ENCODE assay signal across 33 cellular contexts in genomic region chr9:70852711-70853240, GRCh38.
"Had no signal": no experiment of that assay in that cellular context is flagged by ENCODE, and none has a peak within 500 bp of the region (broad histone marks: within the 10 kb centered on the region; RNA-seq: fewer than 3 reads in every experiment).

No MANE protein-coding gene starts in this region.

- ATAC-seq: activated CD8-positive, alpha-beta memory T cell treated with anti-CD3 and anti-CD28 coated beads, Interleukin-2, amount 10 ng/mL, durations not matched to agents 7 days and 5 days; activated CD8-positive, alpha-beta T cell treated with anti-CD3 and anti-CD28 coated beads, Interleukin-2, amount 10 ng/mL, durations not matched to agents 7 days and 5 days; activated naive CD8-positive, alpha-beta T cell treated with anti-CD3 and anti-CD28 coated beads, Interleukin-2, amount 50 U/mL, for 24 hours; body of pancreas had no signal

- H3K36me3 Mint-ChIP-seq: activated CD4-positive, alpha-beta memory T cell treated with anti-CD3 and anti-CD28 coated beads for 36 hours; activated CD8-positive, alpha-beta memory T cell treated with anti-CD3 and anti-CD28 coated beads, Interleukin-2, amount 10 ng/mL, durations not matched to agents 7 days and 5 days; activated naive CD4-positive, alpha-beta T cell treated with anti-CD3 and anti-CD28 coated beads, Interleukin-2, amount 10 ng/mL, durations not matched to agents 7 days and 5 days; activated naive CD4-positive, alpha-beta T cell treated with anti-CD3 and anti-CD28 coated beads, Interleukin-2, amount 50 U/mL, for 24 hours; activated naive CD8-positive, alpha-beta T cell; activated naive CD8-positive, alpha-beta T cell treated with anti-CD3 and anti-CD28 coated beads, Interleukin-2, amount 10 ng/mL, durations not matched to agents 7 days and 5 days had no signal

- H3K9me3 Mint-ChIP-seq: activated CD4-positive, alpha-beta memory T cell treated with anti-CD3 and anti-CD28 coated beads for 36 hours; activated CD4-positive, alpha-beta T cell treated with anti-CD3 and anti-CD28 coated beads, Interleukin-2, amount 10 ng/mL, durations not matched to agents 24 days and 14 days; activated naive CD4-positive, alpha-beta T cell treated with anti-CD3 and anti-CD28 coated beads, Interleukin-2, amount 10 ng/mL, durations not matched to agents 7 days and 5 days; activated naive CD4-positive, alpha-beta T cell treated with anti-CD3 and anti-CD28 coated beads, Interleukin-2, amount 50 U/mL, for 24 hours; activated naive CD8-positive, alpha-beta T cell treated with anti-CD3 and anti-CD28 coated beads, Interleukin-2, amount 10 ng/mL, durations not matched to agents 7 days and 5 days; activated naive CD8-positive, alpha-beta T cell treated with anti-CD3 and anti-CD28 coated beads, Interleukin-2, amount 50 U/mL, for 24 hours; activated T-helper 2 cell treated with anti-CD3 and anti-CD28 coated beads, Interferon-gamma antibody, Interleukin-2, Interleukin-4, amounts not matched to agents 10 μg/mL and 5 μg/mL and 100 μg/mL, durations not matched to agents 14 hours and 24 hours and 36 hours; T-helper 1 cell treated with Interleukin-12 subunit alpha and Interleukin-12 subunit beta and Interleukin-4 antibody, amounts not matched to agents 30 μg/mL and 1 μg/mL, for 36 hours; T-helper 2 cell treated with Interferon-gamma antibody and Interleukin-4, amounts not matched to agents 5 μg/mL and 100 μg/mL, for 36 hours had no signal

- H3K4me1 Mint-ChIP-seq: activated B cell treated with CpG ODN at 0.5 μM for 24 hours; activated CD4-positive, alpha-beta T cell treated with anti-CD3 and anti-CD28 coated beads, Interleukin-2, amount 10 ng/mL, durations not matched to agents 24 days and 14 days; activated CD8-positive, alpha-beta memory T cell treated with anti-CD3 and anti-CD28 coated beads, Interleukin-2, amount 10 ng/mL, durations not matched to agents 7 days and 5 days; activated naive CD4-positive, alpha-beta T cell treated with anti-CD3 and anti-CD28 coated beads, Interleukin-2, amount 10 ng/mL, durations not matched to agents 7 days and 5 days; activated naive CD4-positive, alpha-beta T cell treated with anti-CD3 and anti-CD28 coated beads, Interleukin-2, amount 50 U/mL, for 24 hours; activated naive CD8-positive, alpha-beta T cell treated with anti-CD3 and anti-CD28 coated beads, Interleukin-2, amount 10 ng/mL, durations not matched to agents 7 days and 5 days; activated naive CD8-positive, alpha-beta T cell treated with anti-CD3 and anti-CD28 coated beads, Interleukin-2, amount 50 U/mL, for 24 hours had no signal

- H3K27me3 Mint-ChIP-seq: activated B cell treated with CpG ODN at 0.5 μM for 24 hours; activated CD4-positive, alpha-beta memory T cell treated with anti-CD3 and anti-CD28 coated beads for 36 hours; activated CD4-positive, alpha-beta T cell treated with anti-CD3 and anti-CD28 coated beads, Interleukin-2, amount 10 ng/mL, durations not matched to agents 24 days and 14 days; activated CD8-positive, alpha-beta memory T cell treated with anti-CD3 and anti-CD28 coated beads, Interleukin-2, amount 10 ng/mL, durations not matched to agents 7 days and 5 days; activated naive CD4-positive, alpha-beta T cell treated with anti-CD3 and anti-CD28 coated beads, Interleukin-2, amount 10 ng/mL, durations not matched to agents 7 days and 5 days; activated naive CD4-positive, alpha-beta T cell treated with anti-CD3 and anti-CD28 coated beads, Interleukin-2, amount 50 U/mL, for 24 hours; activated naive CD8-positive, alpha-beta T cell; activated naive CD8-positive, alpha-beta T cell treated with anti-CD3 and anti-CD28 coated beads, Interleukin-2, amount 10 ng/mL, durations not matched to agents 7 days and 5 days; activated naive CD8-positive, alpha-beta T cell treated with anti-CD3 and anti-CD28 coated beads, Interleukin-2, amount 50 U/mL, for 24 hours; activated T-cell treated with anti-CD3 and anti-CD28 coated beads, Interleukin-2, amount 50 U/mL, for 24 hours had no signal

- H3K4me3 Mint-ChIP-seq: activated B cell treated with CpG ODN at 0.5 μM for 24 hours; activated CD4-positive, alpha-beta memory T cell treated with anti-CD3 and anti-CD28 coated beads for 36 hours; activated CD4-positive, alpha-beta T cell treated with anti-CD3 and anti-CD28 coated beads, Interleukin-2, amount 10 ng/mL, durations not matched to agents 24 days and 14 days; activated CD8-positive, alpha-beta memory T cell treated with anti-CD3 and anti-CD28 coated beads, Interleukin-2, amount 10 ng/mL, durations not matched to agents 7 days and 5 days; activated CD8-positive, alpha-beta T cell treated with anti-CD3 and anti-CD28 coated beads, Interleukin-2, amount 10 ng/mL, durations not matched to agents 7 days and 5 days; activated naive CD4-positive, alpha-beta T cell treated with anti-CD3 and anti-CD28 coated beads, Interleukin-2, amount 10 ng/mL, durations not matched to agents 7 days and 5 days; activated naive CD4-positive, alpha-beta T cell treated with anti-CD3 and anti-CD28 coated beads, Interleukin-2, amount 50 U/mL, for 24 hours; activated naive CD8-positive, alpha-beta T cell; activated naive CD8-positive, alpha-beta T cell treated with anti-CD3 and anti-CD28 coated beads, Interleukin-2, amount 10 ng/mL, durations not matched to agents 7 days and 5 days; activated naive CD8-positive, alpha-beta T cell treated with anti-CD3 and anti-CD28 coated beads, Interleukin-2, amount 50 U/mL, for 24 hours; activated T-cell treated with anti-CD3 and anti-CD28 coated beads, Interleukin-2, amount 50 U/mL, for 24 hours; T-helper 1 cell treated with Interleukin-12 subunit alpha and Interleukin-12 subunit beta and Interleukin-4 antibody, amounts not matched to agents 30 μg/mL and 1 μg/mL, for 36 hours; T-helper 2 cell treated with Interferon-gamma antibody and Interleukin-4, amounts not matched to agents 5 μg/mL and 100 μg/mL, for 36 hours had no signal

- H3K4me3 ChIP-seq: body of pancreas, breast epithelium had no signal

- H3K27ac Mint-ChIP-seq: activated B cell treated with CpG ODN at 0.5 μM for 24 hours; activated CD4-positive, alpha-beta memory T cell treated with anti-CD3 and anti-CD28 coated beads for 36 hours; activated CD4-positive, alpha-beta T cell treated with anti-CD3 and anti-CD28 coated beads, Interleukin-2, amount 10 ng/mL, durations not matched to agents 24 days and 14 days; activated CD8-positive, alpha-beta memory T cell treated with anti-CD3 and anti-CD28 coated beads, Interleukin-2, amount 10 ng/mL, durations not matched to agents 7 days and 5 days; activated CD8-positive, alpha-beta T cell treated with anti-CD3 and anti-CD28 coated beads, Interleukin-2, amount 10 ng/mL, durations not matched to agents 7 days and 5 days; activated naive CD4-positive, alpha-beta T cell treated with anti-CD3 and anti-CD28 coated beads, Interleukin-2, amount 10 ng/mL, durations not matched to agents 7 days and 5 days; activated naive CD4-positive, alpha-beta T cell treated with anti-CD3 and anti-CD28 coated beads, Interleukin-2, amount 50 U/mL, for 24 hours; activated naive CD8-positive, alpha-beta T cell; activated naive CD8-positive, alpha-beta T cell treated with anti-CD3 and anti-CD28 coated beads, Interleukin-2, amount 10 ng/mL, durations not matched to agents 7 days and 5 days; activated naive CD8-positive, alpha-beta T cell treated with anti-CD3 and anti-CD28 coated beads, Interleukin-2, amount 50 U/mL, for 24 hours; activated T-cell treated with anti-CD3 and anti-CD28 coated beads, Interleukin-2, amount 50 U/mL, for 24 hours; activated T-helper 2 cell treated with anti-CD3 and anti-CD28 coated beads, Interferon-gamma antibody, Interleukin-2, Interleukin-4, amounts not matched to agents 10 μg/mL and 5 μg/mL and 100 μg/mL, durations not matched to agents 14 hours and 24 hours and 36 hours; T-helper 1 cell treated with Interleukin-12 subunit alpha and Interleukin-12 subunit beta and Interleukin-4 antibody, amounts not matched to agents 30 μg/mL and 1 μg/mL, for 36 hours; T-helper 2 cell treated with Interferon-gamma antibody and Interleukin-4, amounts not matched to agents 5 μg/mL and 100 μg/mL, for 36 hours had no signal

- DNase-seq: activated B cell treated with CpG ODN at 0.5 μM for 24 hours; activated CD4-positive, alpha-beta memory T cell treated with anti-CD3 and anti-CD28 coated beads for 36 hours; activated CD4-positive, alpha-beta T cell treated with anti-CD3 and anti-CD28 coated beads for 4 hours; activated CD4-positive, alpha-beta T cell treated with anti-CD3 and anti-CD28 coated beads, Interleukin-2, amount 10 ng/mL, durations not matched to agents 24 days and 14 days; activated CD4-positive, alpha-beta T cell treated with anti-CD3 and anti-CD28 coated beads, Interleukin-2, amount 50 U/mL, for 1 hour; activated CD4-positive, alpha-beta T cell treated with anti-CD3 and anti-CD28 coated beads, Interleukin-2, amount 50 U/mL, for 4 hours; activated CD4-positive, CD25-positive, alpha-beta regulatory T cell treated with anti-CD3 and anti-CD28 coated beads, Interleukin-2, amount 50 U/mL, for 72 hours; activated CD8-positive, alpha-beta memory T cell treated with anti-CD3 and anti-CD28 coated beads for 24 hours; activated CD8-positive, alpha-beta memory T cell treated with anti-CD3 and anti-CD28 coated beads, Interleukin-2, amount 10 ng/mL, durations not matched to agents 7 days and 5 days; activated CD8-positive, alpha-beta memory T cell treated with anti-CD3 and anti-CD28 coated beads, Interleukin-2, amount 50 U/mL, for 48 hours; activated CD8-positive, alpha-beta T cell treated with anti-CD3 and anti-CD28 coated beads, Interleukin-2, amount 10 ng/mL, durations not matched to agents 7 days and 5 days; activated effector memory CD4-positive, alpha-beta T cell treated with Interleukin-2 at 50 U/mL for 16 hours; activated gamma-delta T cell; activated naive CD4-positive, alpha-beta T cell treated with anti-CD3 and anti-CD28 coated beads, Interleukin-2, amount 10 ng/mL, durations not matched to agents 7 days and 5 days; activated naive CD4-positive, alpha-beta T cell treated with Interleukin-2 at 50 U/mL for 16 hours; activated naive CD8-positive, alpha-beta T cell treated with anti-CD3 and anti-CD28 coated beads, Interleukin-2, amount 10 ng/mL, durations not matched to agents 7 days and 5 days; activated naive CD8-positive, alpha-beta T cell treated with anti-CD3 and anti-CD28 coated beads, Interleukin-2, amount 50 U/mL, for 24 hours; activated T-cell treated with anti-CD3 and anti-CD28 coated beads, Interleukin-2, amount 50 U/mL, for 24 hours; activated T-cell treated with anti-CD3 and anti-CD28 coated beads, Interleukin-2, amount 50 U/mL, for 48 hours; amniotic stem cell; aorta; body of pancreas; brain microvascular endothelial cell; central memory CD4-positive, alpha-beta T cell; T-helper 1 cell; T-helper 2 cell; T-helper 9 cell had no signal
